In the genomic region with DNA sequence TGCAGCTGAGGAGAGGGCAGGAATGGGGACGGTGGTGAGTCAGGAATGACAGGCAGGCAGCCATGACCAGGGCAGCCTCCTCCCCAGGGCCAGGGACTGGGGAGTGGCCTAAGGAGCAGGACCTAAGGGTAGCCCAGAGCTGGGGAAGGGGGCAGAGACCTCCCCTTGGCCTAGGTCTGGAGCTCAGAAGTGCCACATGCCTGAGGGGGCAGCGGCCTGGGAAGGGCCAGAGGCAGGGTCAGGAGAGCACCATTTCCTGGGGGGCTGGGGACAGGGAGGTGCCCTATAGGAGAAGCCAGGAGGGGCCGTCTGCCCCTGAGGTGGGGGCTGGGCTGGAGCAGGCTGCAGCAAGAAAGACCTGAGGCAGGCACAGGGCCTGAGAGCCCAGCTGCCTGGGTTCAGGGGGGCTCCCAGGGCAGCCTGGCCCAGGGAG, we compare ENCODE assay signal across 13 cellular contexts. TPM values are rescaled to one million over a fixed set of nuclear protein-coding genes. Genes with fewer than 3 reads are reported as not detected.
A peak's percentile ranks its signal among the peaks of the same experiment; 100 is the strongest.
DNase-seq lines count a peak whose midpoint lies in the region; ATAC-seq and TF ChIP-seq lines count a peak whose summit lies in the region.
"Had no signal": no experiment of that assay in that cellular context is flagged by ENCODE, and none has a peak within 500 bp of the region (broad histone marks: within the 10 kb centered on the region; RNA-seq: fewer than 3 reads in every experiment).

No MANE protein-coding gene starts in this region.

- no peaks in the 10 kb centered on the region for H3K9me3 Mint-ChIP-seq in CD4-positive, alpha-beta memory T cell
- no peaks in the 10 kb centered on the region for H3K9me3 Mint-ChIP-seq in endodermal cell

- dilution Hi-C loops in IMR-90 (cut with HindIII; ENCODE audit: low sequenced_read_pairs, unreplicated experiment): no loop called here

- H2BK15ac ChIP-seq in IMR-90 (ENCODE audit: low read depth, low read length): no peak overlapping the region
- no peak overlapping the region for H2BK15ac ChIP-seq in neuronal stem cell (ENCODE audit: low read length)

- H3K9me1 ChIP-seq in IMR-90 (ENCODE audit: insufficient read depth, low read length): peaks cover 12% of the 10 kb centered on the region

- POLR2A ChIA-PET in CD4-positive, alpha-beta memory T cell (lab: Charles Lee; ENCODE audit: partially characterized antibody): interaction anchor here (1.9 kb wide), 1 partner anchor 273 kb away, joined by 6 read pairs; the partner anchor contains the start of gene CLK1
- POLR2A ChIA-PET in IMR-90 (lab: Charles Lee; ENCODE audit: unreplicated experiment): no interaction called here

- DNase-seq in CD4-positive, alpha-beta memory T cell: no peak
- DNase-seq in IMR-90: no peak
- DNase-seq in endodermal cell: no peak
- no peak for DNase-seq in neuronal stem cell (ENCODE audit: low spot score)
- DNase-seq in RPMI8226: no peak
- DNase-seq in HuH-7 (ENCODE audit: low spot score): no peak
- no peak for DNase-seq in NK-92 (lab: John Stamatoyannopoulos, UW; ENCODE audit: unreplicated experiment)
- DNase-seq: dermis blood vessel endothelial cell, glutamatergic neuron, NCI-H187, NCI-H774, occipital lobe had no signal

- no CpG with 5 or more reads among the region's 3 CpGs for WGBS in IMR-90 (ENCODE audit: extremely low coverage in 2 of 2, insufficient read length in 1 of 2), 2 experiments
- WGBS in endodermal cell (ENCODE audit: insufficient coverage in 1 of 2, insufficient read length in 1 of 2), 2 experiments: 60 to 90% methylated on average over 1 to 3 of the region's 3 CpGs
- WGBS in neuronal stem cell (ENCODE audit: extremely low coverage in 2 of 2, insufficient read length in 2 of 2, insufficient replicate concordance in 1 of 2), 2 donors: no CpG with 5 or more reads among the region's 3 CpGs

- no peak for TF ChIP-seq RAD21 in IMR-90 (IDR thresholded peaks at IDR 0.05; ENCODE audit: low read length)

- H3K36me3 ChIP-seq in CD4-positive, alpha-beta memory T cell (ENCODE audit: insufficient read depth, low read length): peaks cover 68% of the 10 kb centered on the region
- peaks cover 48% of the 10 kb centered on the region for H3K36me3 ChIP-seq in IMR-90 (ENCODE audit: control insufficient read depth, insufficient read depth, low read length)
- peaks cover 84% of the 10 kb centered on the region for H3K36me3 ChIP-seq in endodermal cell (ENCODE audit: control insufficient read depth, insufficient read depth, low read length)
- H3K36me3 ChIP-seq in neuronal stem cell (replicated peaks in 1 of 2; ENCODE audit: control insufficient read depth in 2 of 2, insufficient read depth in 2 of 2, low read length in 2 of 2): peaks cover 3 to 8% of the 10 kb centered on the region in 2 donors

- H2BK12ac ChIP-seq in neuronal stem cell (ENCODE audit: low read length): no peak overlapping the region

- TF ChIP-seq CTCF in IMR-90 (conservative IDR thresholded peaks at IDR 0.05; ENCODE audit: low read depth, low read length): no peak
- TF ChIP-seq CTCF in endodermal cell (conservative IDR thresholded peaks at IDR 0.05): no peak

- CTCF ChIA-PET in CD4-positive, alpha-beta memory T cell (lab: Charles Lee; ENCODE audit: partially characterized antibody): interaction anchor here (1.4 to 2.3 kb wide), 2 partner anchors 9 to 20 kb away, joined by 3 to 16 read pairs; partner anchors contain the start of gene CFLAR
- CTCF ChIA-PET in IMR-90 (lab: Yijun Ruan, JAX): no interaction called here

- H3K4me2 ChIP-seq in IMR-90 (ENCODE audit: low read depth, low read length): no peak overlapping the region
- H3K4me2 ChIP-seq in neuronal stem cell (ENCODE audit: insufficient read depth, low read length, poor library complexity, severe bottlenecking): no peak overlapping the region
- H3K4me2 ChIP-seq: KMS-11 had no signal

- no peak overlapping the region for H3K56ac ChIP-seq in IMR-90 (ENCODE audit: extremely low read depth, insufficient read depth, low read length)

- peaks cover 35 to 58% (median 47%) of the 10 kb centered on the region in 4 donors for H3K4me1 Mint-ChIP-seq in CD4-positive, alpha-beta memory T cell
- peaks cover 25% of the 10 kb centered on the region for H3K4me1 Mint-ChIP-seq in endodermal cell

- H3K4me3 Mint-ChIP-seq in CD4-positive, alpha-beta memory T cell: no peak overlapping the region
- H3K4me3 Mint-ChIP-seq in endodermal cell: no peak overlapping the region

- H4K91ac ChIP-seq in IMR-90 (ENCODE audit: insufficient read depth, low read depth, low read length) (no peak overlapping the region), neuronal stem cell (ENCODE audit: low read depth, low read length, poor library complexity) (no peak overlapping the region)

- in situ Hi-C loops in IMR-90 (cut with MboI; ENCODE audit: low sequenced_read_pairs): no loop called here

- H4K5ac ChIP-seq in IMR-90 (ENCODE audit: low read depth, low read length): no peak overlapping the region

- H3K18ac ChIP-seq in IMR-90 (ENCODE audit: low read depth, low read length) (no peak overlapping the region), neuronal stem cell (ENCODE audit: low read length) (peak overlapping the region; percentile 71)

- H2AK5ac ChIP-seq in IMR-90 (ENCODE audit: low read depth, low read length) (peak overlapping the region; percentile 37; the same call in 1 of the 2 replicates), neuronal stem cell (ENCODE audit: low read depth, low read length) (peak overlapping the region; percentile 70)

- H3K27me3 Mint-ChIP-seq in CD4-positive, alpha-beta memory T cell: no peaks in the 10 kb centered on the region
- H3K27me3 Mint-ChIP-seq in endodermal cell (ENCODE audit: insufficient read depth): no peaks in the 10 kb centered on the region

- H4K8ac ChIP-seq in IMR-90 (ENCODE audit: low read depth in 2 of 2, low read length in 2 of 2): no peak overlapping the region; a peak in 1 of 4 replicates
- no peak overlapping the region for H4K8ac ChIP-seq in neuronal stem cell (ENCODE audit: low read depth, low read length)

- peaks cover 35% of the 10 kb centered on the region for H3K4me1 ChIP-seq in CD4-positive, alpha-beta memory T cell (ENCODE audit: insufficient read depth, low read length)
- H3K4me1 ChIP-seq in IMR-90 (ENCODE audit: control insufficient read depth, insufficient read depth, low read length) (no peaks in the 10 kb centered on the region; the same call in 1 of the 2 replicates), endodermal cell (ENCODE audit: control insufficient read depth, insufficient read depth, low read length) (no peaks in the 10 kb centered on the region), neuronal stem cell (ENCODE audit: control insufficient read depth in 2 of 2, insufficient read depth in 1 of 2, low read depth in 1 of 2, low read length in 2 of 2) (peaks cover 0 to 2% of the 10 kb centered on the region in 2 donors)

- no peak overlapping the region for H2BK120ac ChIP-seq in IMR-90 (ENCODE audit: low read depth, low read length)
- H2BK120ac ChIP-seq in neuronal stem cell (ENCODE audit: low read depth, low read length): no peak overlapping the region

- TF ChIP-seq POLR2A in IMR-90 (IDR thresholded peaks at IDR 0.05; ENCODE audit: low read depth, low read length): no peak

- H2AK9ac ChIP-seq in IMR-90 (replicated peaks; ENCODE audit: low read depth, low read length, poor library complexity): no peak overlapping the region

- peaks cover 74 to 78% of the 10 kb centered on the region in 2 donors for H3K36me3 Mint-ChIP-seq in CD4-positive, alpha-beta memory T cell
- H3K36me3 Mint-ChIP-seq in endodermal cell (ENCODE audit: low read depth): peaks cover 82% of the 10 kb centered on the region

- no peak overlapping the region for H3K14ac ChIP-seq in IMR-90 (replicated peaks; ENCODE audit: low read depth, low read length)
- H3K14ac ChIP-seq in neuronal stem cell (ENCODE audit: low read length): no peak overlapping the region

- ATAC-seq in IMR-90 (ENCODE audit: low read depth): 0 out of 2 replicates have a peak, but pooled peaks have one; percentile 40

- H2AFZ ChIP-seq in IMR-90 (replicated peaks; ENCODE audit: low read length, poor library complexity) (no peak overlapping the region), neuronal stem cell (ENCODE audit: low read length) (peak overlapping the region; percentile 48)

- H3K9ac ChIP-seq in IMR-90 (ENCODE audit: low read depth, low read length): no peak overlapping the region
- H3K9ac ChIP-seq in endodermal cell (ENCODE audit: extremely low read depth, low read length, poor library complexity, severe bottlenecking): no peak overlapping the region
- peak overlapping the region; percentile 21 for H3K9ac ChIP-seq in neuronal stem cell (ENCODE audit: low read depth, low read length, poor library complexity)
- H3K9ac ChIP-seq: KMS-11 had no signal

- no peak overlapping the region for H2BK20ac ChIP-seq in IMR-90 (ENCODE audit: low read depth, low read length)

- no peak overlapping the region for H3K4me3 ChIP-seq in CD4-positive, alpha-beta memory T cell (ENCODE audit: low read length in 2 of 2)
- no peak overlapping the region for H3K4me3 ChIP-seq in IMR-90 (ENCODE audit: insufficient read depth, low read depth, low read length)
- no peak overlapping the region for H3K4me3 ChIP-seq in endodermal cell (ENCODE audit: low read length)
- no peak overlapping the region for H3K4me3 ChIP-seq in neuronal stem cell (ENCODE audit: low read length in 2 of 2)

- no peak overlapping the region for H3K27ac ChIP-seq in CD4-positive, alpha-beta memory T cell (ENCODE audit: low read depth, low read length)
- H3K27ac ChIP-seq in IMR-90 (ENCODE audit: insufficient read depth, low read length) (no peak overlapping the region), endodermal cell (ENCODE audit: low read depth, low read length) (no peak overlapping the region), neuronal stem cell (replicated peaks; ENCODE audit: low read length) (no peak overlapping the region)
- H3K27ac ChIP-seq: KMS-11 had no signal

- H3K23ac ChIP-seq in IMR-90 (ENCODE audit: low read depth, low read length) (no peak overlapping the region), neuronal stem cell (ENCODE audit: low read depth, low read length, poor library complexity) (no peak overlapping the region)

- H4K20me1 ChIP-seq in IMR-90 (ENCODE audit: insufficient read depth, low read length): no peaks in the 10 kb centered on the region

- no peaks in the 10 kb centered on the region for H3K27me3 ChIP-seq in CD4-positive, alpha-beta memory T cell (ENCODE audit: insufficient read depth, low read length)
- H3K27me3 ChIP-seq in IMR-90 (ENCODE audit: control insufficient read depth, insufficient read depth, low read length) (no peaks in the 10 kb centered on the region), endodermal cell (ENCODE audit: control insufficient read depth, insufficient read depth, low read length, poor library complexity, severe bottlenecking) (no peaks in the 10 kb centered on the region), neuronal stem cell (ENCODE audit: control insufficient read depth in 3 of 3, insufficient read depth in 3 of 3, low read depth in 1 of 3, low read length in 3 of 3) (peaks cover 0 to 5% (median 0%) of the 10 kb centered on the region in 3 experiments)

- peak overlapping the region in 4 of 7 donors; percentile 51 to 97 (median 76) for H3K27ac Mint-ChIP-seq in CD4-positive, alpha-beta memory T cell
- peak overlapping the region; percentile 44 for H3K27ac Mint-ChIP-seq in endodermal cell

- H3K79me1 ChIP-seq in IMR-90 (ENCODE audit: low read depth in 1 of 2, low read length in 2 of 2) (peaks cover 27 to 52% of the 10 kb centered on the region in 2 experiments), neuronal stem cell (ENCODE audit: low read depth, low read length) (no peaks in the 10 kb centered on the region)

- intact Hi-C loops in CD4-positive, alpha-beta memory T cell (cut with micrococcal nuclease): no loop called here
- intact Hi-C loops in IMR-90 (cut with micrococcal nuclease): no loop called here

- no peaks in the 10 kb centered on the region for H3K9me3 ChIP-seq in CD4-positive, alpha-beta memory T cell (ENCODE audit: control insufficient read depth in 1 of 2, low read length in 2 of 2)
- no peaks in the 10 kb centered on the region for H3K9me3 ChIP-seq in IMR-90 (ENCODE audit: control insufficient read depth, insufficient read depth, low read length)
- no peaks in the 10 kb centered on the region for H3K9me3 ChIP-seq in endodermal cell (ENCODE audit: control insufficient read depth, low read length)
- no peaks in the 10 kb centered on the region for H3K9me3 ChIP-seq in neuronal stem cell (replicated peaks in 1 of 2; ENCODE audit: control insufficient read depth in 2 of 2, insufficient read depth in 1 of 2, low read depth in 1 of 2, low read length in 2 of 2)

- no TSS peak for BruUV-seq in IMR-90 (replicated peaks; lab: Mats Ljungman, UMichigan)

- H3K4ac ChIP-seq in IMR-90 (ENCODE audit: low read depth, low read length): no peak overlapping the region
- no peak overlapping the region for H3K4ac ChIP-seq in neuronal stem cell (ENCODE audit: low read length)

- H2BK5ac ChIP-seq in IMR-90 (ENCODE audit: low read depth, low read length, poor library complexity, severe bottlenecking) (peak overlapping the region; percentile 63), neuronal stem cell (ENCODE audit: low read length) (no peak overlapping the region)

RNA-seq across cellular contexts. Expression of gene CFLAR, which starts 20.9 kb away (rescaled TPM):
- 100 to 1,000 TPM; 222 to 235 TPM for total RNA-seq in CD4-positive, alpha-beta memory T cell
- polyA plus RNA-seq in CD4-positive, alpha-beta memory T cell: 100 to 1,000 TPM; 127 to 155 TPM
- 48.3 and 59.9 TPM in 2 replicates for total RNA-seq in IMR-90 (2012; rRNA removed)
- 23.8 and 29.2 TPM in 2 replicates for polyA plus RNA-seq in IMR-90 (2012; rRNA removed)
- 8.6 and 21.0 TPM in 2 replicates for polyA plus RNA-seq in IMR-90 (2012; cell fraction: cytosol; rRNA removed)
- polyA plus RNA-seq in IMR-90 (2012; cell fraction: nucleus; rRNA removed; ENCODE audit: low replicate concordance): 32.8 and 76.8 TPM in 2 replicates
- 100 to 1,000 TPM; 168 to 197 TPM for total RNA-seq in endodermal cell
- polyA plus RNA-seq in endodermal cell (2013, experiment 1 of 2): 29.0 TPM
- polyA plus RNA-seq in endodermal cell (2013, experiment 2 of 2): 34.7 TPM
- 3.8 TPM for polyA plus RNA-seq in neuronal stem cell (2013, experiment 1 of 2)
- 4.0 TPM for polyA plus RNA-seq in neuronal stem cell (2013, experiment 2 of 2)

RNA-seq across cellular contexts. Expression of gene CASP10, which starts 46.0 kb away (rescaled TPM):
- 10 to 100 TPM; 30.6 to 36.6 TPM for total RNA-seq in CD4-positive, alpha-beta memory T cell
- polyA plus RNA-seq in CD4-positive, alpha-beta memory T cell: 10 to 100 TPM; 15.3 to 15.5 TPM
- total RNA-seq in IMR-90 (2012; rRNA removed) (0.28 and 0.90 TPM in 2 replicates), endodermal cell (10 to 100 TPM in 1 of 2 donors, 1 to 10 TPM in 1; 6.0 to 24.5 TPM)
- 0.12 and 0.13 TPM in 2 replicates for polyA plus RNA-seq in IMR-90 (2012; rRNA removed)
- polyA plus RNA-seq in IMR-90 (2012; cell fraction: cytosol; rRNA removed): 0.11 TPM in 1 of 2 replicates, not detected in the other
- 0.24 and 0.32 TPM in 2 replicates for polyA plus RNA-seq in IMR-90 (2012; cell fraction: nucleus; rRNA removed; ENCODE audit: low replicate concordance)
- polyA plus RNA-seq in endodermal cell (2013, experiment 1 of 2): 0.93 TPM
- 0.99 TPM for polyA plus RNA-seq in endodermal cell (2013, experiment 2 of 2)
- polyA plus RNA-seq in neuronal stem cell (2013, experiment 1 of 2): 0.10 TPM
- 0.17 TPM for polyA plus RNA-seq in neuronal stem cell (2013, experiment 2 of 2)
